Comparison of ENCODE assay signal across 15 cellular contexts in the genomic region with DNA sequence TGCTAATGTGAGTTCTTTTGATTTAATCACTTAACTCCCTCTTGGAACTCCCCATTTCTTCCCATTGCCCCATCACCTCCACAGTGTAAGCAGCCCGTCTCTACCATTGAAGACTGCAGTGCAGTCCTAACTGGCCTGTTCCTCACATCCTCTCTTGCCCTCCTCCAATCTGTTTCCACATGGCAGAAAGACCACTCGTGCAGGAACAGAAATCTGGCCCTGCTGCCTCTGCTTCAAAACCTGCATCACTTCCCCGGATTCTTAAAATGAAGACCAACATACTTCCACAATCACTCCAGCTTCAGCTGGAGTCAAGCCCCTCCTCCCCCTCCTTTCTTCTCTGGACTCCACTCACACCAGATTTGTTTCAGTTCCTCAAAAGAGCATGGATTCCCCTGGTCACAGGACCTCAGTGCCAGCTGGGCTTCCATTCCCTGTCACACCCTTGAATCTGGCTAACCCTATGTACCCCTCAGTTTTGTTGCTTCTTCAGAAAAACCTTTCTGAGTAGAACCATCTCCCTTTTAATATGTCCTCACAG.
DNase-seq lines count a peak whose midpoint lies in the region; ATAC-seq, FAIRE-seq and TF ChIP-seq lines count a peak whose summit lies in the region.
"Had no signal": no experiment of that assay in that cellular context is flagged by ENCODE, and none has a peak within 500 bp of the region (broad histone marks: within the 10 kb centered on the region; RNA-seq: fewer than 3 reads in every experiment).

No MANE protein-coding gene starts in this region.

- 59 to 64% (median 60%) methylated on average over 3 of the region's 3 CpGs for WGBS in heart left ventricle, 4 donors
- WGBS in pancreas, 2 donors = 45 to 53% methylated on average over 3 of the region's 3 CpGs

- TF ChIP-seq POLR2A in heart left ventricle (IDR thresholded peaks at IDR 0.05) = no peak

- ATAC-seq in Right ventricle myocardium inferior (peak; percentile 70), heart left ventricle (peak in 3 of 4 donors; percentile 63 to 81 (median 74)), pancreas (peak in 3 of 4 donors; percentile 25 to 77 (median 69))
- ATAC-seq: HCT116, K562 had no signal

- H3K27me3 ChIP-seq in heart left ventricle = peaks cover 0 to 3% (median 0%) of the 10 kb centered on the region in 9 donors
- H3K27me3 ChIP-seq in pancreas = no peaks in the 10 kb centered on the region
- H3K27me3 ChIP-seq: thyroid gland had no signal

- intact Hi-C loops in Right ventricle myocardium inferior (cut with DNase I) (loop anchor here (5.0 kb wide), 1 partner anchor 801 kb away; the partner anchor contains the start of gene MAFB), cardiac septum (cut with DNase I) (loop anchor here (2.0 to 10.0 kb wide), 3 partner anchors 368 to 1078 kb away; no protein-coding TSS in a partner anchor), heart left ventricle (cut with DNase I) (loop anchor here in 9 of 10 donors (2.0 to 10.0 kb wide), 14 partner anchors 276 to 1078 kb away; partner anchors contain the start of gene MAFB (in 4 of the 9)), pancreas (cut with DNase I) (no loop called here)

- no peak for TF ChIP-seq CTCF in heart left ventricle (IDR thresholded peaks at IDR 0.05)
- no peak for TF ChIP-seq CTCF in pancreas (IDR thresholded peaks at IDR 0.05)

- no peak overlapping the region for H3K4me3 Mint-ChIP-seq in activated T-cell treated with anti-CD3 and anti-CD28 coated beads, Interleukin-2, amount 50 U/mL, for 24 hours
- H3K4me3 Mint-ChIP-seq: activated B cell treated with CpG ODN at 0.5 μM for 24 hours had no signal

- H3K9me3 Mint-ChIP-seq in activated T-cell treated with anti-CD3 and anti-CD28 coated beads, Interleukin-2, amount 50 U/mL, for 24 hours = peaks cover 3% of the 10 kb centered on the region

- H3K27ac ChIP-seq in heart left ventricle (peak overlapping the region in 2 of 12 donors; percentile 0 to 4), pancreas (no peak overlapping the region)
- H3K27ac ChIP-seq: thyroid gland had no signal

- no peaks in the 10 kb centered on the region for H3K4me1 Mint-ChIP-seq in activated T-cell treated with anti-CD3 and anti-CD28 coated beads, Interleukin-2, amount 50 U/mL, for 24 hours (ENCODE audit: low read depth)
- H3K4me1 Mint-ChIP-seq: activated B cell treated with CpG ODN at 0.5 μM for 24 hours had no signal

- no peaks in the 10 kb centered on the region for H3K36me3 ChIP-seq in heart left ventricle
- no peaks in the 10 kb centered on the region for H3K36me3 ChIP-seq in pancreas
- H3K36me3 ChIP-seq: thyroid gland had no signal

- peaks cover 0 to 9% (median 0%) of the 10 kb centered on the region in 12 donors for H3K9me3 ChIP-seq in heart left ventricle
- no peaks in the 10 kb centered on the region for H3K9me3 ChIP-seq in pancreas
- H3K9me3 ChIP-seq: thyroid gland had no signal

- DNase-seq in Right ventricle myocardium inferior (ENCODE audit: missing footprints) = no peak
- DNase-seq in cardiac septum (ENCODE audit: low spot score) = no peak
- peak in 4 of 5 donors; percentile 29 to 57 (median 34) for DNase-seq in heart left ventricle
- peak in 1 of 6 donors; percentile 19 for DNase-seq in pancreas
- DNase-seq in stimulated activated CD8-positive, alpha-beta memory T cell treated with anti-CD3 and anti-CD28 coated beads, Interleukin-4, amount 100 ng/mL, for 48 hours = no peak
- no peak for DNase-seq in epidermal melanocyte (ENCODE audit: insufficient read length, low spot score)
- DNase-seq in GM19239 (ENCODE audit: insufficient read length, low spot score) = no peak
- no peak for DNase-seq in activated T-cell treated with anti-CD3 and anti-CD28 coated beads, Interleukin-2, amount 50 U/mL, for 24 hours
- DNase-seq: activated B cell treated with CpG ODN at 0.5 μM for 24 hours; activated naive CD4-positive, alpha-beta T cell; NCI-H1417 treated with DMSO at 0.1 percent for 48 hours had no signal

- H3K27me3 Mint-ChIP-seq in activated T-cell treated with anti-CD3 and anti-CD28 coated beads, Interleukin-2, amount 50 U/mL, for 24 hours = no peaks in the 10 kb centered on the region
- H3K27me3 Mint-ChIP-seq: activated B cell treated with CpG ODN at 0.5 μM for 24 hours had no signal

- peaks cover 0 to 9% (median 0%) of the 10 kb centered on the region in 12 donors for H3K4me1 ChIP-seq in heart left ventricle
- no peaks in the 10 kb centered on the region for H3K4me1 ChIP-seq in pancreas
- H3K4me1 ChIP-seq: thyroid gland had no signal

- no peaks in the 10 kb centered on the region for H3K36me3 Mint-ChIP-seq in activated T-cell treated with anti-CD3 and anti-CD28 coated beads, Interleukin-2, amount 50 U/mL, for 24 hours (ENCODE audit: low read depth)

- no peak overlapping the region for H3K27ac Mint-ChIP-seq in activated T-cell treated with anti-CD3 and anti-CD28 coated beads, Interleukin-2, amount 50 U/mL, for 24 hours
- H3K27ac Mint-ChIP-seq: activated B cell treated with CpG ODN at 0.5 μM for 24 hours had no signal

- no peak overlapping the region for H3K4me3 ChIP-seq in heart left ventricle
- H3K4me3 ChIP-seq in pancreas = no peak overlapping the region
- H3K4me3 ChIP-seq: K562, thyroid gland had no signal

- no peak for FAIRE-seq in pancreas (lab: Jason Lieb, UNC)
- no peak for FAIRE-seq in GM19239 (lab: Jason Lieb, UNC)
- FAIRE-seq: A204.1, K562 had no signal

Comparison
In these comparisons a context has a peak if more than half of its experiments do, and no peak if none do; other contexts are left out.
1. DNase-seq: peak in heart left ventricle (4 of 5); none in Right ventricle myocardium inferior (single experiment), cardiac septum (single experiment), stimulated activated CD8-positive, alpha-beta memory T cell treated with anti-CD3 and anti-CD28 coated beads, Interleukin-4, amount 100 ng/mL, for 48 hours (single experiment), epidermal melanocyte (single experiment), GM19239 (single experiment) and activated T-cell treated with anti-CD3 and anti-CD28 coated beads, Interleukin-2, amount 50 U/mL, for 24 hours (single experiment).
2. intact Hi-C loops: an anchor here in Right ventricle myocardium inferior (5.0 kb wide), cardiac septum (2.0 to 10.0 kb wide) and heart left ventricle (2.0 to 10.0 kb wide); none called in pancreas.
3. Peak in every context shown above with its lines, with median percentiles within 50 percentile points of each other: ATAC-seq.